ENCODE assay signal across 22 cellular contexts in genomic region chr21:16315223-16315622, GRCh38.
"Had no signal": no experiment of that assay in that cellular context is flagged by ENCODE, and none has a peak within 500 bp of the region (broad histone marks: within the 10 kb centered on the region; RNA-seq: fewer than 3 reads in every experiment).

No MANE protein-coding gene starts in this region.

- H3K4me1 Mint-ChIP-seq: endodermal cell had no signal

- H3K27me3 ChIP-seq: colonic mucosa, esophagus squamous epithelium, gastrocnemius medialis, heart right ventricle, left lung had no signal

- DNase-seq: colonic mucosa; cortex of kidney; effector CD8-positive, alpha-beta T cell; effector memory CD8-positive, alpha-beta T cell; endodermal cell; erythroblast; esophagus squamous epithelium; foreskin fibroblast; foreskin melanocyte; gastrocnemius medialis; glutamatergic neuron; head of caudate nucleus; heart right ventricle; hippocampal formation; left cardiac atrium; left lung; left ventricle myocardium superior; lower lobe of right lung; mesenchymal stem cell; midbrain had no signal

- H3K36me3 ChIP-seq: colonic mucosa, esophagus squamous epithelium, gastrocnemius medialis, heart right ventricle, left lung, lower lobe of right lung had no signal

- H3K9me3 ChIP-seq: colonic mucosa, esophagus squamous epithelium, gastrocnemius medialis, heart right ventricle, left lung, lower lobe of right lung had no signal

- H3K27ac ChIP-seq: colonic mucosa, epithelial cell of prostate, esophagus squamous epithelium, gastrocnemius medialis, heart right ventricle, left lung, lower lobe of right lung had no signal

- H3K4me1 ChIP-seq: colonic mucosa, gastrocnemius medialis, heart right ventricle, left lung, lower lobe of right lung had no signal

- H3K4me3 Mint-ChIP-seq: dendritic cell treated with granulocyte-macrophage colony-stimulating factor and Interleukin-4, amounts not matched to agents 40 ng/mL and 50 ng/mL, for 4 days; effector memory CD8-positive, alpha-beta T cell; endodermal cell had no signal

- H3K4me3 ChIP-seq: colonic mucosa, esophagus squamous epithelium, gastrocnemius medialis, heart right ventricle, left lung, lower lobe of right lung had no signal

- H3K9me3 Mint-ChIP-seq: dendritic cell treated with granulocyte-macrophage colony-stimulating factor and Interleukin-4, amounts not matched to agents 40 ng/mL and 50 ng/mL, for 4 days; effector memory CD8-positive, alpha-beta T cell; endodermal cell had no signal

- H3K27ac Mint-ChIP-seq: dendritic cell treated with granulocyte-macrophage colony-stimulating factor and Interleukin-4, amounts not matched to agents 40 ng/mL and 50 ng/mL, for 4 days; effector memory CD8-positive, alpha-beta T cell; endodermal cell had no signal

- H3K27me3 Mint-ChIP-seq: dendritic cell treated with granulocyte-macrophage colony-stimulating factor and Interleukin-4, amounts not matched to agents 40 ng/mL and 50 ng/mL, for 4 days; effector memory CD8-positive, alpha-beta T cell had no signal
